ENCODE assay signal across 17 cellular contexts in the genomic region with DNA sequence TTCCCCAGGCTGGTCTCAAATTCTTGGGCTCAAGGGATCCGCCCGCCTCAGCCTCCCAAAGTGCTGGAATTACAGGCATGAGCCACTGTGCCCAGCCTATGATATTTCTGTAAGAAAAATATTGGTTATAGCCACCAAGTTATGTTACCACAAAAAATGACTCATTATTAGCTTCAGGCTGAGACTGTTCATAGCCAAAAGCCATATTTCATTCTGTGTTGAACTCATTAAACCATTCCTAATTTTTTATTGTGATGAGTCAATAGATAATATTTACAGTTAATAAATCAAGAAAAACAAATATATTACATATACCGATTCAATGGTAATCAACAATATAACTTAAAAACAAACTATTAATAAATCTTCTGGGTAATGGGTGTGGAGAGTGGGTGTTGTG. TPM values are rescaled to one million over a fixed set of nuclear protein-coding genes. Genes with fewer than 3 reads are reported as not detected.
A peak's percentile ranks its signal among the peaks of the same experiment; 100 is the strongest.
DNase-seq lines count a peak whose midpoint lies in the region; TF ChIP-seq lines count a peak whose summit lies in the region.
"Had no signal": no experiment of that assay in that cellular context is flagged by ENCODE, and none has a peak within 500 bp of the region (broad histone marks: within the 10 kb centered on the region; RNA-seq: fewer than 3 reads in every experiment).

No MANE protein-coding gene starts in this region.

- no peak overlapping the region for H3K18ac ChIP-seq in mesenchymal stem cell (ENCODE audit: low read depth in 1 of 2, low read length in 2 of 2)

- no peak overlapping the region for H3K14ac ChIP-seq in mesenchymal stem cell (ENCODE audit: low read length in 2 of 2)

- intact Hi-C loops in dorsolateral prefrontal cortex (cut with DNase I) (no loop called here), spleen (cut with DNase I; ENCODE audit: low total_unique reads) (no loop called here)

- WGBS in mesenchymal stem cell: 100% methylated on average over 2 of the region's 3 CpGs
- 90 to 99% (median 96%) methylated on average over 3 of the region's 3 CpGs for WGBS in spleen, 5 donors

- H2BK5ac ChIP-seq in mesenchymal stem cell (ENCODE audit: low read depth, low read length, poor library complexity, severe bottlenecking): no peak overlapping the region

- H4K8ac ChIP-seq in mesenchymal stem cell (ENCODE audit: low read length): no peak overlapping the region

- H3K4ac ChIP-seq in mesenchymal stem cell (ENCODE audit: low read depth in 1 of 2, low read length in 2 of 2): no peak overlapping the region

- H3K36me3 ChIP-seq in mesenchymal stem cell (ENCODE audit: control insufficient read depth in 1 of 2, insufficient read depth in 2 of 2, low read depth in 1 of 2, low read length in 2 of 2) (no peaks in the 10 kb centered on the region), spleen (no peaks in the 10 kb centered on the region)
- H3K36me3 ChIP-seq: Peyer's patch had no signal

- no peak overlapping the region for H2BK15ac ChIP-seq in mesenchymal stem cell (ENCODE audit: low read depth, poor library complexity, severe bottlenecking)

- peak overlapping the region; percentile 50 for H3K9ac ChIP-seq in mesenchymal stem cell (ENCODE audit: low read length)

- no peak for TF ChIP-seq POLR2A in spleen (IDR thresholded peaks at IDR 0.05)

- peak overlapping the region; percentile 41 for H3K4me3 Mint-ChIP-seq in chondrocyte (ENCODE audit: unreplicated experiment)
- H3K4me3 Mint-ChIP-seq: activated naive CD8-positive, alpha-beta T cell; activated T-cell treated with anti-CD3 and anti-CD28 coated beads, Interleukin-2, amount 50 U/mL, for 24 hours; central memory CD8-positive, alpha-beta T cell had no signal

- H2AK5ac ChIP-seq in mesenchymal stem cell (ENCODE audit: low read length, severe bottlenecking): no peak overlapping the region

- peaks cover 2% of the 10 kb centered on the region for H3K9me3 Mint-ChIP-seq in chondrocyte (ENCODE audit: low read depth)
- H3K9me3 Mint-ChIP-seq: activated T-cell treated with anti-CD3 and anti-CD28 coated beads, Interleukin-2, amount 50 U/mL, for 24 hours; central memory CD8-positive, alpha-beta T cell had no signal

- H3K4me1 Mint-ChIP-seq in chondrocyte (ENCODE audit: low read depth): peaks cover 28% of the 10 kb centered on the region
- H3K4me1 Mint-ChIP-seq: central memory CD8-positive, alpha-beta T cell had no signal

- H3K27ac ChIP-seq in mesenchymal stem cell (ENCODE audit: low read length, poor library complexity, severe bottlenecking) (no peak overlapping the region), dorsolateral prefrontal cortex (no peak overlapping the region), spleen (no peak overlapping the region)
- H3K27ac ChIP-seq: Peyer's patch had no signal

- no peaks in the 10 kb centered on the region for H3K79me1 ChIP-seq in mesenchymal stem cell (replicated peaks; ENCODE audit: low read length, poor library complexity, severe bottlenecking)

- peaks cover 4% of the 10 kb centered on the region for H3K27me3 Mint-ChIP-seq in chondrocyte (ENCODE audit: low read depth)

- TF ChIP-seq CTCF in AG10803 (conservative IDR thresholded peaks at IDR 0.05; ENCODE audit: low read length) (no peak), LNCaP clone FGC (IDR thresholded peaks at IDR 0.05; ENCODE audit: control insufficient read depth, extremely low read depth, insufficient read depth) (no peak), chondrocyte (IDR thresholded peaks at IDR 0.05) (no peak), dorsolateral prefrontal cortex (IDR thresholded peaks at IDR 0.05 in 54 of 56, conservative IDR thresholded peaks at IDR 0.05 in 2 of 56; ENCODE audit: low read depth in 1 of 56, partially characterized antibody in 56 of 56) (no peak), spleen (IDR thresholded peaks at IDR 0.05 in 8 of 11, conservative IDR thresholded peaks at IDR 0.05 in 3 of 11) (no peak)

- no peak overlapping the region for H2BK12ac ChIP-seq in mesenchymal stem cell (ENCODE audit: low read length in 2 of 2)

- no peak overlapping the region for H3K4me2 ChIP-seq in mesenchymal stem cell (ENCODE audit: low read length, poor library complexity, severe bottlenecking)

- no peaks in the 10 kb centered on the region for H3K9me3 ChIP-seq in mesenchymal stem cell (ENCODE audit: control insufficient read depth, low read length)
- no peaks in the 10 kb centered on the region for H3K9me3 ChIP-seq in spleen
- H3K9me3 ChIP-seq: Peyer's patch had no signal

- H3K4me3 ChIP-seq in AG10803 (ENCODE audit: low read length) (peak overlapping the region; percentile 38), LNCaP clone FGC (ENCODE audit: low read depth, low read length) (no peak overlapping the region), mesenchymal stem cell (ENCODE audit: insufficient read depth in 1 of 2, low read depth in 1 of 2, low read length in 2 of 2) (peak overlapping the region in 1 of 2 experiments; percentile 53), dorsolateral prefrontal cortex (no peak overlapping the region), spleen (no peak overlapping the region)
- H3K4me3 ChIP-seq: Peyer's patch had no signal

- H3K4me1 ChIP-seq in mesenchymal stem cell (ENCODE audit: control insufficient read depth, insufficient read depth, low read depth, low read length) (peaks cover 2% of the 10 kb centered on the region), spleen (no peaks in the 10 kb centered on the region)
- H3K4me1 ChIP-seq: Peyer's patch had no signal

- DNase-seq in AG10803 (ENCODE audit: low read depth) (peak; percentile 88), LNCaP clone FGC (ENCODE audit: low read depth) (peak; percentile 52), chondrocyte (ENCODE audit: low spot score) (no peak), mesenchymal stem cell (no peak), dorsolateral prefrontal cortex (no peak), spleen (no peak), NCI-H510A treated with DMSO at 0.1 percent for 48 hours (lab: John Stamatoyannopoulos, UW) (no peak), GF-D8 (lab: John Stamatoyannopoulos, UW) (no peak)
- DNase-seq: activated CD4-positive, alpha-beta T cell treated with anti-CD3 and anti-CD28 coated beads, Interleukin-2, amount 50 U/mL, for 4 hours; activated T-cell treated with anti-CD3 and anti-CD28 coated beads, Interleukin-2, amount 50 U/mL, for 24 hours; Calu3; head of caudate nucleus; NCI-H1048; NCI-H82; Peyer's patch had no signal

- peaks cover 0 to 11% of the 10 kb centered on the region in 2 experiments for H3K27me3 ChIP-seq in mesenchymal stem cell (ENCODE audit: control insufficient read depth in 1 of 2, insufficient read depth in 1 of 2, low read length in 2 of 2)
- no peaks in the 10 kb centered on the region for H3K27me3 ChIP-seq in dorsolateral prefrontal cortex
- H3K27me3 ChIP-seq in spleen (replicated peaks in 1 of 7): no peaks in the 10 kb centered on the region
- H3K27me3 ChIP-seq: Peyer's patch had no signal

- no peak overlapping the region for H4K91ac ChIP-seq in mesenchymal stem cell (ENCODE audit: low read length)

- H3K36me3 Mint-ChIP-seq in chondrocyte (ENCODE audit: low read depth): no peaks in the 10 kb centered on the region
- H3K36me3 Mint-ChIP-seq: activated naive CD8-positive, alpha-beta T cell had no signal

- H3K27ac Mint-ChIP-seq in chondrocyte (ENCODE audit: unreplicated experiment): peak overlapping the region; percentile 88
- H3K27ac Mint-ChIP-seq: activated naive CD8-positive, alpha-beta T cell; activated T-cell treated with anti-CD3 and anti-CD28 coated beads, Interleukin-2, amount 50 U/mL, for 24 hours had no signal

- no peak overlapping the region for H3K23ac ChIP-seq in mesenchymal stem cell (ENCODE audit: low read length in 2 of 2)

- H2AFZ ChIP-seq in mesenchymal stem cell (ENCODE audit: low read depth, low read length): no peak overlapping the region

- no peak overlapping the region for H2BK120ac ChIP-seq in mesenchymal stem cell (ENCODE audit: low read depth, low read length)

RNA-seq across cellular contexts. Expression of gene SLC30A4, which starts 27.3 kb away (rescaled TPM):
- 16.8 to 17.4 TPM (median 17.1 TPM) in 3 replicates for total RNA-seq in chondrocyte
- 4.6 TPM for polyA plus RNA-seq in mesenchymal stem cell (2013, experiment 1 of 2)
- polyA plus RNA-seq in mesenchymal stem cell (2013, experiment 2 of 2): 4.9 TPM
- 10 to 100 TPM; 11.4 to 24.5 (median 17.2) TPM for total RNA-seq in dorsolateral prefrontal cortex
- 10 to 100 TPM in 3 of 7 donors, 1 to 10 TPM in 4; 6.8 to 11.8 (median 8.9) TPM for total RNA-seq in spleen
- 1 to 10 TPM; 1.0 to 2.4 (median 1.3) TPM for polyA plus RNA-seq in spleen

RNA-seq across cellular contexts. Expression of gene BLOC1S6, which starts 37.3 kb away (rescaled TPM):
- 49.2 to 51.4 TPM (median 50.9 TPM) in 3 replicates for total RNA-seq in chondrocyte
- 41.8 TPM for polyA plus RNA-seq in mesenchymal stem cell (2013, experiment 1 of 2)
- 43.1 TPM for polyA plus RNA-seq in mesenchymal stem cell (2013, experiment 2 of 2)
- 10 to 100 TPM; 30.3 to 80.3 (median 55.0) TPM for total RNA-seq in dorsolateral prefrontal cortex
- total RNA-seq in spleen: 10 to 100 TPM; 43.1 to 67.3 (median 50.7) TPM
- polyA plus RNA-seq in spleen: 10 to 100 TPM; 18.6 to 30.5 (median 20.8) TPM

Comparison
In these comparisons a context has a peak if more than half of its experiments do, and no peak if none do; other contexts are left out.
1. DNase-seq: peak in AG10803 (single experiment) and LNCaP clone FGC (single experiment); none in chondrocyte (single experiment), mesenchymal stem cell (single experiment), dorsolateral prefrontal cortex (0 of 10), spleen (single experiment), NCI-H510A treated with DMSO at 0.1 percent for 48 hours (single experiment) and GF-D8 (single experiment).